In the genomic region with DNA sequence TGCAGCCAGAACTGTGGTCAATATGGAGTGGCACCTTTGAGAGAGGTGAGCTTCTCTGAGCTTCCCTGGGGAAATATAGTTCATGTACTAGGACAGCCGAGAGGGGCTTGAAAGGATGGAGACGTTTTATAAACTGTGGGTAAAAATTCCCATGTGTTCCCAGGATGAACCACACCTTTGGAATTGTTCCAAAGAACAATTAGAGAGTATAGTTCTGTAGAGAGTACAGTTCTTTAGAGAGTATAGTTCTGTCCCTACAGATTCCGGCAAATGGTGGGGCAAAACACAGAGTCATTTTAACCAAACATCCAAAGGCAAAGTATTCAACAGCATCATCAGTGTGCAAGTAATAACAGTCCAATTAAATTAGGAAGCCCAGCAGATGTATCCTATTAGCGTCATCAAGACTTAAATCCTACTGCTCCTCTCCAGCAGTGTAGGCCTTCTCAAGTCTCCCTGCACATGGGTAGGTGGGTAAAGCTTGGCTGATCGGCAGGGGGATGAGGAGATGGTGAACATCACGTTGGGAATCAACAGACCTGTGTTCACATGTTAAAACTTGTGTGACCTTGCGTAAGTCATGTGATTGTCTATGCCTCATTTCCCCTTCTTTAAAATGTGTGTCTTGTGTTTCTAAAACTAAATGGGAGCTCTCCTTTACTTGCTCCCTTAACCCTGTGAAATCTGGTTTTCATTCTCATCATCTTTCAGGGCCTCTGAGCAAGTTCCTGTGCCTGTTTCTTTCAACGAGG, we compare ENCODE assay signal across 17 cellular contexts. TPM values are rescaled to one million over a fixed set of nuclear protein-coding genes. Genes with fewer than 3 reads are reported as not detected.
DNase-seq lines count a peak whose midpoint lies in the region; TF ChIP-seq lines count a peak whose summit lies in the region.
"Had no signal": no experiment of that assay in that cellular context is flagged by ENCODE, and none has a peak within 500 bp of the region (broad histone marks: within the 10 kb centered on the region; RNA-seq: fewer than 3 reads in every experiment).

No MANE protein-coding gene starts in this region.

- H3K4me2 ChIP-seq in OCI-LY3 (ENCODE audit: low read length), result no peak overlapping the region

- peak overlapping the region; percentile 16; the same call in 1 of the 2 replicates for H2AFZ ChIP-seq in OCI-LY3 (ENCODE audit: low read depth, low read length)

- H3K36me3 ChIP-seq in OCI-LY3 (replicated peaks; ENCODE audit: low read depth, low read length) (no peaks in the 10 kb centered on the region), mucosa of rectum (ENCODE audit: control insufficient read depth in 2 of 2, insufficient read depth in 2 of 2, low read length in 2 of 2) (no peaks in the 10 kb centered on the region)

- H3K27ac Mint-ChIP-seq in chondrocyte (ENCODE audit: unreplicated experiment), result no peak overlapping the region
- no peak overlapping the region for H3K27ac Mint-ChIP-seq in activated naive CD4-positive, alpha-beta T cell treated with anti-CD3 and anti-CD28 coated beads, Interleukin-2, amount 10 ng/mL, durations not matched to agents 7 days and 5 days
- H3K27ac Mint-ChIP-seq: B cell had no signal

- H3K4me3 ChIP-seq in HFF-Myc (replicated peaks; ENCODE audit: low read depth, low read length), result no peak overlapping the region
- H3K4me3 ChIP-seq in OCI-LY3 (ENCODE audit: low read length), result no peak overlapping the region
- no peak overlapping the region for H3K4me3 ChIP-seq in mucosa of rectum (ENCODE audit: low read length in 2 of 2)

- no peaks in the 10 kb centered on the region for H3K36me3 Mint-ChIP-seq in chondrocyte (ENCODE audit: low read depth)
- no peaks in the 10 kb centered on the region for H3K36me3 Mint-ChIP-seq in activated naive CD4-positive, alpha-beta T cell treated with anti-CD3 and anti-CD28 coated beads, Interleukin-2, amount 10 ng/mL, durations not matched to agents 7 days and 5 days
- H3K36me3 Mint-ChIP-seq: CD4-positive, alpha-beta memory T cell had no signal

- no peak overlapping the region for H3K4me3 Mint-ChIP-seq in chondrocyte (ENCODE audit: unreplicated experiment)
- no peak overlapping the region for H3K4me3 Mint-ChIP-seq in activated naive CD4-positive, alpha-beta T cell treated with anti-CD3 and anti-CD28 coated beads, Interleukin-2, amount 10 ng/mL, durations not matched to agents 7 days and 5 days
- H3K4me3 Mint-ChIP-seq: B cell; CD4-positive, alpha-beta memory T cell had no signal

- H3K27me3 Mint-ChIP-seq in chondrocyte (ENCODE audit: low read depth), result peaks cover 2% of the 10 kb centered on the region
- peaks cover 20% of the 10 kb centered on the region for H3K27me3 Mint-ChIP-seq in activated naive CD4-positive, alpha-beta T cell treated with anti-CD3 and anti-CD28 coated beads, Interleukin-2, amount 10 ng/mL, durations not matched to agents 7 days and 5 days

- no peaks in the 10 kb centered on the region for H4K20me1 ChIP-seq in OCI-LY3 (ENCODE audit: insufficient read depth, low read length)

- DNase-seq in HFF-Myc (ENCODE audit: extremely low read depth, low read depth) (peak; percentile 49), chondrocyte (ENCODE audit: low spot score) (peak; percentile 4), NCI-H2081 treated with DMSO at 0.1 percent for 48 hours (lab: John Stamatoyannopoulos, UW) (no peak), ecto neural progenitor cell (ENCODE audit: low spot score) (no peak)
- DNase-seq in activated naive CD4-positive, alpha-beta T cell treated with anti-CD3 and anti-CD28 coated beads, Interleukin-2, amount 10 ng/mL, durations not matched to agents 7 days and 5 days, result no peak
- DNase-seq: ACHN; CD4-positive, alpha-beta memory T cell; DMS79 treated with DMSO at 0.1 percent for 48 hours; KBM-7; NCI-H1048; NCI-H2107; NCI-H510A; Right ventricle myocardium superior had no signal

- no peak for TF ChIP-seq CTCF in HFF-Myc (IDR thresholded peaks at IDR 0.05; ENCODE audit: low read depth, low read length, missing control alignments)
- no peak for TF ChIP-seq CTCF in OCI-LY3 (IDR thresholded peaks at IDR 0.05; ENCODE audit: low read depth, low read length)
- no peak for TF ChIP-seq CTCF in chondrocyte (IDR thresholded peaks at IDR 0.05)

- no peaks in the 10 kb centered on the region for H3K4me1 ChIP-seq in OCI-LY3 (ENCODE audit: low read length)
- peaks cover 21 to 25% of the 10 kb centered on the region in 2 donors for H3K4me1 ChIP-seq in mucosa of rectum (ENCODE audit: control insufficient read depth in 2 of 2, insufficient read depth in 2 of 2, low read length in 2 of 2)

- H3K79me2 ChIP-seq in OCI-LY3 (ENCODE audit: low read length), result no peaks in the 10 kb centered on the region

- CTCF ChIA-PET in activated naive CD4-positive, alpha-beta T cell treated with anti-CD3 and anti-CD28 coated beads, Interleukin-2, amount 10 ng/mL, durations not matched to agents 7 days and 5 days (lab: Charles Lee), result interaction anchor here (0.9 to 1.4 kb wide), 4 partner anchors 7 to 100 kb away, joined by 3 to 5 read pairs (median 4); no protein-coding TSS in a partner anchor

- H3K9ac ChIP-seq in OCI-LY3 (ENCODE audit: low read length) (no peak overlapping the region), mucosa of rectum (ENCODE audit: low read depth in 1 of 2, low read length in 2 of 2) (no peak overlapping the region)

- peaks cover 3% of the 10 kb centered on the region for H3K4me1 Mint-ChIP-seq in chondrocyte (ENCODE audit: low read depth)
- H3K4me1 Mint-ChIP-seq in activated naive CD4-positive, alpha-beta T cell treated with anti-CD3 and anti-CD28 coated beads, Interleukin-2, amount 10 ng/mL, durations not matched to agents 7 days and 5 days, result no peaks in the 10 kb centered on the region
- H3K4me1 Mint-ChIP-seq: B cell; CD4-positive, alpha-beta memory T cell had no signal

- H3K27me3 ChIP-seq in OCI-LY3 (ENCODE audit: low read depth, low read length) (no peaks in the 10 kb centered on the region), mucosa of rectum (ENCODE audit: control insufficient read depth in 2 of 2, insufficient read depth in 2 of 2, low read length in 2 of 2) (peaks cover 0 to 2% of the 10 kb centered on the region in 2 donors)

- H3K27ac ChIP-seq in OCI-LY3 (ENCODE audit: low read length) (no peak overlapping the region), mucosa of rectum (ENCODE audit: low read depth in 2 of 2, low read length in 2 of 2) (peak overlapping the region; percentile 19 to 42)
- H3K27ac ChIP-seq: HL-60 had no signal

- H3K9me3 ChIP-seq in OCI-LY3 (ENCODE audit: insufficient read depth, low read length) (no peaks in the 10 kb centered on the region), mucosa of rectum (ENCODE audit: control insufficient read depth in 2 of 2, low read length in 2 of 2) (no peaks in the 10 kb centered on the region)

- no peaks in the 10 kb centered on the region for H3K9me3 Mint-ChIP-seq in chondrocyte (ENCODE audit: low read depth)
- H3K9me3 Mint-ChIP-seq in activated naive CD4-positive, alpha-beta T cell treated with anti-CD3 and anti-CD28 coated beads, Interleukin-2, amount 10 ng/mL, durations not matched to agents 7 days and 5 days, result no peaks in the 10 kb centered on the region
- H3K9me3 Mint-ChIP-seq: CD4-positive, alpha-beta memory T cell had no signal

RNA-seq across cellular contexts. Expression of gene IREB2, which starts 30.0 kb away (rescaled TPM):
- total RNA-seq in chondrocyte, result 54.0 to 56.1 TPM (median 54.3 TPM) in 3 replicates

Comparison
In these comparisons a context has a peak if more than half of its experiments do, and no peak if none do; other contexts are left out.
1. DNase-seq: peak in HFF-Myc (single experiment) and chondrocyte (single experiment); none in NCI-H2081 treated with DMSO at 0.1 percent for 48 hours (single experiment), ecto neural progenitor cell (single experiment) and activated naive CD4-positive, alpha-beta T cell treated with anti-CD3 and anti-CD28 coated beads, Interleukin-2, amount 10 ng/mL, durations not matched to agents 7 days and 5 days (single experiment).